In genomic region chr19:13705928-13706447, GRCh38 we compare ENCODE assay signal across 24 cellular contexts. TPM values are rescaled to one million over a fixed set of nuclear protein-coding genes. Genes with fewer than 3 reads are reported as not detected.
DNase-seq lines count a peak whose midpoint lies in the region; ATAC-seq, FAIRE-seq and TF ChIP-seq lines count a peak whose summit lies in the region.
"Had no signal": no experiment of that assay in that cellular context is flagged by ENCODE, and none has a peak within 500 bp of the region (broad histone marks: within the 10 kb centered on the region; RNA-seq: fewer than 3 reads in every experiment).

No MANE protein-coding gene starts in this region.

- TF ChIP-seq CTCF in PC-3 (conservative IDR thresholded peaks at IDR 0.05; ENCODE audit: low read depth, low read length) (no peak), astrocyte (IDR thresholded peaks at IDR 0.05; ENCODE audit: insufficient read depth, low read depth, low read length) (no peak), body of pancreas (IDR thresholded peaks at IDR 0.05) (no peak)

- 77 to 87% methylated on average over 5 of the region's 5 CpGs for WGBS in body of pancreas, 2 donors

- H3K9me3 ChIP-seq in PC-3 (ENCODE audit: low read length) (no peaks in the 10 kb centered on the region), astrocyte (ENCODE audit: insufficient read depth, low read depth, low read length) (peaks cover 3% of the 10 kb centered on the region), body of pancreas (no peaks in the 10 kb centered on the region)
- H3K9me3 ChIP-seq: Peyer's patch had no signal

- intact Hi-C loops in PC-3 (cut with micrococcal nuclease), result no loop called here
- intact Hi-C loops in body of pancreas (cut with DNase I), result no loop called here

- POLR2A ChIA-PET in PC-3 (lab: Charles Lee; ENCODE audit: unreplicated experiment), result no interaction called here

- no peaks in the 10 kb centered on the region for H4K20me1 ChIP-seq in PC-3 (ENCODE audit: low read length)
- H4K20me1 ChIP-seq in astrocyte (ENCODE audit: insufficient read depth, low read length), result no peaks in the 10 kb centered on the region
- H4K20me1 ChIP-seq: BLaER1 had no signal

- BruUV-seq in PC-3 (replicated peaks; lab: Mats Ljungman, UMichigan), result no TSS peak

- peaks cover 8% of the 10 kb centered on the region for H3K27me3 Mint-ChIP-seq in astrocyte (ENCODE audit: low read depth, unreplicated experiment)

- CTCF ChIA-PET in PC-3 (lab: Charles Lee), result no interaction called here

- H3K36me3 ChIP-seq in PC-3 (ENCODE audit: low read depth, low read length), result no peaks in the 10 kb centered on the region
- H3K36me3 ChIP-seq in astrocyte (ENCODE audit: insufficient read depth, low read length), result no peaks in the 10 kb centered on the region
- no peaks in the 10 kb centered on the region for H3K36me3 ChIP-seq in body of pancreas (replicated peaks in 1 of 2; ENCODE audit: insufficient read depth in 1 of 2, low read depth in 2 of 2)
- H3K36me3 ChIP-seq: BLaER1, HAP-1, MG63, Peyer's patch had no signal

- TF ChIP-seq POLR2A in body of pancreas (IDR thresholded peaks at IDR 0.05), result no peak

- H3K4me3 ChIP-seq in PC-3 (ENCODE audit: low read length) (no peak overlapping the region), astrocyte (ENCODE audit: insufficient read depth, low read depth, low read length) (no peak overlapping the region), body of pancreas (no peak overlapping the region)
- H3K4me3 ChIP-seq: BLaER1, HAP-1, MG63, Peyer's patch had no signal

- ATAC-seq in PC-3, result no peak
- ATAC-seq in GM21515 (IDR thresholded peaks at IDR 0.05; ENCODE audit: unreplicated experiment), result no peak
- ATAC-seq in body of pancreas, result no peak
- ATAC-seq: T-helper 17 cell had no signal

- H3F3A ChIP-seq in PC-3 (ENCODE audit: low read length, unreplicated experiment), result no peaks in the 10 kb centered on the region

- H3K4me1 ChIP-seq in PC-3 (ENCODE audit: insufficient read depth, low read length) (no peaks in the 10 kb centered on the region), astrocyte (ENCODE audit: insufficient read depth, low read length) (no peaks in the 10 kb centered on the region), body of pancreas (no peaks in the 10 kb centered on the region)
- H3K4me1 ChIP-seq: BLaER1, HAP-1 had no signal

- no peak overlapping the region for H3K4me3 Mint-ChIP-seq in astrocyte (ENCODE audit: unreplicated experiment)
- H3K4me3 Mint-ChIP-seq: CD4-positive, alpha-beta T cell; T-helper 17 cell had no signal

- H3K27ac ChIP-seq in PC-3 (ENCODE audit: low read length) (no peak overlapping the region), astrocyte (ENCODE audit: low read depth, low read length) (no peak overlapping the region), body of pancreas (no peak overlapping the region)
- H3K27ac ChIP-seq: BLaER1, Peyer's patch had no signal

- H3K36me3 Mint-ChIP-seq in astrocyte (ENCODE audit: low read depth, unreplicated experiment), result no peaks in the 10 kb centered on the region

- H2AFZ ChIP-seq in PC-3 (ENCODE audit: low read length) (0 out of 2 replicates have a peak overlapping the region, but pooled peaks have one; percentile 17), astrocyte (ENCODE audit: low read depth, low read length) (no peak overlapping the region)

- no peak overlapping the region for H3K27ac Mint-ChIP-seq in astrocyte (ENCODE audit: unreplicated experiment)
- H3K27ac Mint-ChIP-seq: CD4-positive, alpha-beta T cell; T-helper 17 cell had no signal

- H3K9ac ChIP-seq in PC-3 (ENCODE audit: low read length) (no peak overlapping the region), astrocyte (ENCODE audit: low read length) (no peak overlapping the region)
- H3K9ac ChIP-seq: BLaER1 had no signal

- peak; percentile 17 for FAIRE-seq in astrocyte (lab: Jason Lieb, UNC)

- no peak overlapping the region for H3K4me2 ChIP-seq in PC-3 (ENCODE audit: low read length)
- no peak overlapping the region for H3K4me2 ChIP-seq in astrocyte (ENCODE audit: low read length)
- H3K4me2 ChIP-seq: BLaER1 had no signal

- H3K4me1 Mint-ChIP-seq in astrocyte (ENCODE audit: low read depth, unreplicated experiment), result no peaks in the 10 kb centered on the region
- H3K4me1 Mint-ChIP-seq: T-helper 17 cell had no signal

- H3K27me3 ChIP-seq in PC-3 (ENCODE audit: low read length) (no peaks in the 10 kb centered on the region), astrocyte (ENCODE audit: insufficient read depth, low read length) (no peaks in the 10 kb centered on the region), body of pancreas (no peaks in the 10 kb centered on the region)
- H3K27me3 ChIP-seq: BLaER1, Peyer's patch had no signal

- peaks cover 10% of the 10 kb centered on the region for H3K9me3 Mint-ChIP-seq in astrocyte (ENCODE audit: unreplicated experiment)

- peak; percentile 21 for DNase-seq in HT1080 (ENCODE audit: low read depth)
- DNase-seq in PC-3, result no peak
- DNase-seq in astrocyte (ENCODE audit: low read depth), result no peak
- no peak for DNase-seq in HK-2 (ENCODE audit: unreplicated experiment)
- DNase-seq in activated T-cell treated with anti-CD3 and anti-CD28 coated beads, Interleukin-2, amount 50 U/mL, for 1 hour, result no peak
- no peak for DNase-seq in body of pancreas
- DNase-seq: CD4-positive, alpha-beta T cell; COR-L47; DMS79; IMR-90; Kasumi-1; MG63; NCI-H1092 treated with DMSO at 0.1 percent for 48 hours; NCI-H1436 treated with DMSO at 0.1 percent for 48 hours; NCI-H1930; NCI-H226; NCI-H510A treated with DMSO at 0.1 percent for 48 hours; NCI-H748 treated with DMSO at 0.1 percent for 48 hours; Peyer's patch; Right ventricle myocardium superior; T-helper 17 cell had no signal

- no peaks in the 10 kb centered on the region for H3K9me2 ChIP-seq in PC-3 (replicated peaks; ENCODE audit: low read length)

- H3K79me2 ChIP-seq in PC-3 (ENCODE audit: low read length) (no peaks in the 10 kb centered on the region), astrocyte (ENCODE audit: insufficient read depth, low read length) (no peaks in the 10 kb centered on the region)

RNA-seq across cellular contexts. Expression of gene MRI1, which starts 58.3 kb away (rescaled TPM):
- total RNA-seq in HT1080 (2014; rRNA removed; shearing (Covaris generic)), result 60.0 and 65.9 TPM in 2 replicates
- 33.3 and 34.9 TPM in 2 replicates for polyA plus RNA-seq in HT1080 (2015; cell fraction: cytosol; rRNA removed)
- polyA plus RNA-seq in HT1080 (2015; cell fraction: nucleus; rRNA removed), result 134 and 157 TPM in 2 replicates
- 85.2 and 140 TPM in 2 replicates for total RNA-seq in PC-3 (2014; rRNA removed)
- total RNA-seq in astrocyte, result 25.8 and 26.6 TPM in 2 replicates
- total RNA-seq in body of pancreas, result 10 to 100 TPM; 69.0 to 82.7 TPM
